1 cellular context compared by ENCODE assay signal in the genomic region with DNA sequence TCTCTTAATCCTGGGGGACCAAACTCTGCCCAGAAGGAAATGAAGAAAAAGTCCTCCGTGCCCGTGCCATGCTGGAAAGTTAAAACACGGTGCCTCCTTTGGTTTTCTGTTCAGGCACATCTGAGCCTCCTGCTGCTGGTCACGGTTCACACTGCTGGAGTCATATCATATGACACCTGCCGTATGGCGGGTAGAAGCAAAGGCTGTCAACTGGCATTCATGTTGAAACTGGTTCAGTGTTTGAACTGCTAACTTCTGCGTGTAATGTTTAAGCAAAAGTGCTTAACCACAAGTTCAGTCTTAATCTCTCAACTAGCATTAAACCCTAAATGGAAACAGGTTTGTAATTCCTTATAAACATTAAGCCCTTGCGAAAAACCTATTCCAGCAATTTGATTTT.
TF ChIP-seq lines count a peak whose summit lies in the region.

No MANE protein-coding gene starts in this region.

TF ChIP-seq in HepG2, 621 proteins besides CTCF, POLR2A, EP300 and RAD21 (continued from another document and continues in another):
- TF ChIP-seq, protein P1, sequence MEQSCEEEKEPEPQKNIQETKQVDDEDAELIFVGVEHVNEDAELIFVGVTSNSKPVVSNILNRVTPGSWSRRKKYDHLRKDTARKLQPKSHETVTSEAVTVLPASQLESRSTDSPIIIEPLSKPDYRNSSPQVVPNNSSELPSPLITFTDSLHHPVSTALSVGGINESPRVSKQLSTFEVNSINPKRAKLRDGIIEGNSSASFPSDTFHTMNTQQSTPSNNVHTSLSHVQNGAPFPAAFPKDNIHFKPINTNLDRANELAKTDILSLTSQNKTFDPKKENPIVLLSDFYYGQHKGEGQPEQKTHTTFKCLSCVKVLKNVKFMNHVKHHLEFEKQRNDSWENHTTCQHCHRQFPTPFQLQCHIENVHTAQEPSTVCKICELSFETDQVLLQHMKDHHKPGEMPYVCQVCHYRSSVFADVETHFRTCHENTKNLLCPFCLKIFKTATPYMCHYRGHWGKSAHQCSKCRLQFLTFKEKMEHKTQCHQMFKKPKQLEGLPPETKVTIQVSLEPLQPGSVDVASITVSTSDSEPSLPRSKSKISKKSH (CRISPR knock-in tag; IDR thresholded peaks at IDR 0.05; ENCODE audit: borderline replicate concordance): no peak
- TF ChIP-seq SAP130 (CRISPR knock-in tag; IDR thresholded peaks at IDR 0.05; ENCODE audit: low read depth): peak; percentile 72
- no peak for TF ChIP-seq NFYB (CRISPR knock-in tag; IDR thresholded peaks at IDR 0.05)
- TF ChIP-seq AGO2 (optimal IDR thresholded peaks at IDR 0.05; ENCODE audit: low read depth, low read length): no peak
- peak; percentile 63 for TF ChIP-seq POGZ (CRISPR knock-in tag; IDR thresholded peaks at IDR 0.05)
- TF ChIP-seq SMAD3 (CRISPR knock-in tag; IDR thresholded peaks at IDR 0.05): 0 out of 2 replicates have a peak, but pooled peaks have one; percentile 36
- TF ChIP-seq, protein P2, sequence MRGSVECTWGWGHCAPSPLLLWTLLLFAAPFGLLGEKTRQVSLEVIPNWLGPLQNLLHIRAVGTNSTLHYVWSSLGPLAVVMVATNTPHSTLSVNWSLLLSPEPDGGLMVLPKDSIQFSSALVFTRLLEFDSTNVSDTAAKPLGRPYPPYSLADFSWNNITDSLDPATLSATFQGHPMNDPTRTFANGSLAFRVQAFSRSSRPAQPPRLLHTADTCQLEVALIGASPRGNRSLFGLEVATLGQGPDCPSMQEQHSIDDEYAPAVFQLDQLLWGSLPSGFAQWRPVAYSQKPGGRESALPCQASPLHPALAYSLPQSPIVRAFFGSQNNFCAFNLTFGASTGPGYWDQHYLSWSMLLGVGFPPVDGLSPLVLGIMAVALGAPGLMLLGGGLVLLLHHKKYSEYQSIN (CRISPR knock-in tag; IDR thresholded peaks at IDR 0.05; ENCODE audit: borderline replicate concordance): no peak
- TF ChIP-seq TRIM24 (CRISPR knock-in tag; IDR thresholded peaks at IDR 0.05): no peak
- TF ChIP-seq, protein P3, sequence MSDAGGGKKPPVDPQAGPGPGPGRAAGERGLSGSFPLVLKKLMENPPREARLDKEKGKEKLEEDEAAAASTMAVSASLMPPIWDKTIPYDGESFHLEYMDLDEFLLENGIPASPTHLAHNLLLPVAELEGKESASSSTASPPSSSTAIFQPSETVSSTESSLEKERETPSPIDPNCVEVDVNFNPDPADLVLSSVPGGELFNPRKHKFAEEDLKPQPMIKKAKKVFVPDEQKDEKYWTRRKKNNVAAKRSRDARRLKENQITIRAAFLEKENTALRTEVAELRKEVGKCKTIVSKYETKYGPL (CRISPR knock-in tag; IDR thresholded peaks at IDR 0.05): no peak
- no peak for TF ChIP-seq TCF7L2 (IDR thresholded peaks at IDR 0.05; ENCODE audit: low read depth, low read length)
- 0 out of 2 replicates have a peak, but pooled peaks have one; percentile 35 for TF ChIP-seq BORCS8-MEF2B (CRISPR knock-in tag; IDR thresholded peaks at IDR 0.05)
- peak; percentile 68; the same call in 1 of the 2 replicates for TF ChIP-seq TBX2 (CRISPR knock-in tag; IDR thresholded peaks at IDR 0.05; ENCODE audit: borderline replicate concordance)
- TF ChIP-seq ZNF567 (CRISPR knock-in tag; IDR thresholded peaks at IDR 0.05; ENCODE audit: borderline replicate concordance): no peak
- no peak for TF ChIP-seq ZNF550 (CRISPR knock-in tag; IDR thresholded peaks at IDR 0.05; ENCODE audit: borderline replicate concordance)
- TF ChIP-seq, protein P4, sequence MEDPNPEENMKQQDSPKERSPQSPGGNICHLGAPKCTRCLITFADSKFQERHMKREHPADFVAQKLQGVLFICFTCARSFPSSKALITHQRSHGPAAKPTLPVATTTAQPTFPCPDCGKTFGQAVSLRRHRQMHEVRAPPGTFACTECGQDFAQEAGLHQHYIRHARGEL (CRISPR knock-in tag; IDR thresholded peaks at IDR 0.05): no peak
- TF ChIP-seq U2AF1 (optimal IDR thresholded peaks at IDR 0.05; ENCODE audit: low read depth, low read length): no peak
- no peak for TF ChIP-seq THYN1 (CRISPR knock-in tag; IDR thresholded peaks at IDR 0.05; ENCODE audit: borderline replicate concordance, low read depth)
- TF ChIP-seq ZNF292 (CRISPR knock-in tag; IDR thresholded peaks at IDR 0.05; ENCODE audit: borderline replicate concordance, low read depth): peak; percentile 83; the same call in 1 of the 2 replicates
- TF ChIP-seq TFE3 (CRISPR knock-in tag; IDR thresholded peaks at IDR 0.05): peak; percentile 89
- no peak for TF ChIP-seq HNRNPH1 (optimal IDR thresholded peaks at IDR 0.05; ENCODE audit: low read depth, low read length)
- TF ChIP-seq, protein P5, sequence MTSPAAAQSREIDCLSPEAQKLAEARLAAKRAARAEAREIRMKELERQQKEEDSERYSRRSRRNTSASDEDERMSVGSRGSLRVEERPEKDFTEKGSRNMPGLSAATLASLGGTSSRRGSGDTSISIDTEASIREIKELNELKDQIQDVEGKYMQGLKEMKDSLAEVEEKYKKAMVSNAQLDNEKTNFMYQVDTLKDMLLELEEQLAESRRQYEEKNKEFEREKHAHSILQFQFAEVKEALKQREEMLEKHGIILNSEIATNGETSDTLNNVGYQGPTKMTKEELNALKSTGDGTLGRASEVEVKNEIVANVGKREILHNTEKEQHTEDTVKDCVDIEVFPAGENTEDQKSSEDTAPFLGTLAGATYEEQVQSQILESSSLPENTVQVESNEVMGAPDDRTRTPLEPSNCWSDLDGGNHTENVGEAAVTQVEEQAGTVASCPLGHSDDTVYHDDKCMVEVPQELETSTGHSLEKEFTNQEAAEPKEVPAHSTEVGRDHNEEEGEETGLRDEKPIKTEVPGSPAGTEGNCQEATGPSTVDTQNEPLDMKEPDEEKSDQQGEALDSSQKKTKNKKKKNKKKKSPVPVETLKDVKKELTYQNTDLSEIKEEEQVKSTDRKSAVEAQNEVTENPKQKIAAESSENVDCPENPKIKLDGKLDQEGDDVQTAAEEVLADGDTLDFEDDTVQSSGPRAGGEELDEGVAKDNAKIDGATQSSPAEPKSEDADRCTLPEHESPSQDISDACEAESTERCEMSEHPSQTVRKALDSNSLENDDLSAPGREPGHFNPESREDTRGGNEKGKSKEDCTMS (CRISPR knock-in tag; conservative IDR thresholded peaks at IDR 0.05): no peak
- TF ChIP-seq ZNF577 (CRISPR knock-in tag; IDR thresholded peaks at IDR 0.05; ENCODE audit: borderline replicate concordance, low read depth): no peak
- TF ChIP-seq NFATC3 (CRISPR knock-in tag; IDR thresholded peaks at IDR 0.05): no peak
- TF ChIP-seq ZNF703 (CRISPR knock-in tag; IDR thresholded peaks at IDR 0.05; ENCODE audit: borderline replicate concordance): no peak
- no peak for TF ChIP-seq ZNF30 (CRISPR knock-in tag; IDR thresholded peaks at IDR 0.05)
- TF ChIP-seq DMAP1 (CRISPR knock-in tag; IDR thresholded peaks at IDR 0.05): no peak
- TF ChIP-seq, protein P6, sequence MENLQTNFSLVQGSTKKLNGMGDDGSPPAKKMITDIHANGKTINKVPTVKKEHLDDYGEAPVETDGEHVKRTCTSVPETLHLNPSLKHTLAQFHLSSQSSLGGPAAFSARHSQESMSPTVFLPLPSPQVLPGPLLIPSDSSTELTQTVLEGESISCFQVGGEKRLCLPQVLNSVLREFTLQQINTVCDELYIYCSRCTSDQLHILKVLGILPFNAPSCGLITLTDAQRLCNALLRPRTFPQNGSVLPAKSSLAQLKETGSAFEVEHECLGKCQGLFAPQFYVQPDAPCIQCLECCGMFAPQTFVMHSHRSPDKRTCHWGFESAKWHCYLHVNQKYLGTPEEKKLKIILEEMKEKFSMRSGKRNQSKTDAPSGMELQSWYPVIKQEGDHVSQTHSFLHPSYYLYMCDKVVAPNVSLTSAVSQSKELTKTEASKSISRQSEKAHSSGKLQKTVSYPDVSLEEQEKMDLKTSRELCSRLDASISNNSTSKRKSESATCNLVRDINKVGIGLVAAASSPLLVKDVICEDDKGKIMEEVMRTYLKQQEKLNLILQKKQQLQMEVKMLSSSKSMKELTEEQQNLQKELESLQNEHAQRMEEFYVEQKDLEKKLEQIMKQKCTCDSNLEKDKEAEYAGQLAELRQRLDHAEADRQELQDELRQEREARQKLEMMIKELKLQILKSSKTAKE (CRISPR knock-in tag; IDR thresholded peaks at IDR 0.05; ENCODE audit: borderline replicate concordance): no peak
- 0 out of 2 replicates have a peak, but pooled peaks have one; percentile 52 for TF ChIP-seq MYPOP (CRISPR knock-in tag; IDR thresholded peaks at IDR 0.05)
- TF ChIP-seq PITX1 (CRISPR knock-in tag; IDR thresholded peaks at IDR 0.05): peak; percentile 44; the same call in 1 of the 2 replicates
- peak; percentile 81 for TF ChIP-seq ZBTB38 (CRISPR knock-in tag; IDR thresholded peaks at IDR 0.05)
- TF ChIP-seq, protein P7, sequence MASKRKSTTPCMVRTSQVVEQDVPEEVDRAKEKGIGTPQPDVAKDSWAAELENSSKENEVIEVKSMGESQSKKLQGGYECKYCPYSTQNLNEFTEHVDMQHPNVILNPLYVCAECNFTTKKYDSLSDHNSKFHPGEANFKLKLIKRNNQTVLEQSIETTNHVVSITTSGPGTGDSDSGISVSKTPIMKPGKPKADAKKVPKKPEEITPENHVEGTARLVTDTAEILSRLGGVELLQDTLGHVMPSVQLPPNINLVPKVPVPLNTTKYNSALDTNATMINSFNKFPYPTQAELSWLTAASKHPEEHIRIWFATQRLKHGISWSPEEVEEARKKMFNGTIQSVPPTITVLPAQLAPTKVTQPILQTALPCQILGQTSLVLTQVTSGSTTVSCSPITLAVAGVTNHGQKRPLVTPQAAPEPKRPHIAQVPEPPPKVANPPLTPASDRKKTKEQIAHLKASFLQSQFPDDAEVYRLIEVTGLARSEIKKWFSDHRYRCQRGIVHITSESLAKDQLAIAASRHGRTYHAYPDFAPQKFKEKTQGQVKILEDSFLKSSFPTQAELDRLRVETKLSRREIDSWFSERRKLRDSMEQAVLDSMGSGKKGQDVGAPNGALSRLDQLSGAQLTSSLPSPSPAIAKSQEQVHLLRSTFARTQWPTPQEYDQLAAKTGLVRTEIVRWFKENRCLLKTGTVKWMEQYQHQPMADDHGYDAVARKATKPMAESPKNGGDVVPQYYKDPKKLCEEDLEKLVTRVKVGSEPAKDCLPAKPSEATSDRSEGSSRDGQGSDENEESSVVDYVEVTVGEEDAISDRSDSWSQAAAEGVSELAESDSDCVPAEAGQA (IDR thresholded peaks at IDR 0.05; ENCODE audit: low read depth): peak; percentile 60; the same call in 1 of the 2 replicates
- TF ChIP-seq, protein P7 (CRISPR knock-in tag; IDR thresholded peaks at IDR 0.05; ENCODE audit: borderline replicate concordance): no peak
- no peak; the same call in 1 of the 2 replicates for TF ChIP-seq ELF3 (CRISPR knock-in tag; IDR thresholded peaks at IDR 0.05)
- TF ChIP-seq ZBTB20 (CRISPR knock-in tag; IDR thresholded peaks at IDR 0.05; ENCODE audit: borderline replicate concordance, low read depth): peak; percentile 56; the same call in 1 of the 2 replicates
- TF ChIP-seq NFE2 (CRISPR knock-in tag; IDR thresholded peaks at IDR 0.05): no peak
- TF ChIP-seq FOXK2 (IDR thresholded peaks at IDR 0.05): no peak
- no peak for TF ChIP-seq ZNF230 (CRISPR knock-in tag; IDR thresholded peaks at IDR 0.05)
- TF ChIP-seq, protein P8, sequence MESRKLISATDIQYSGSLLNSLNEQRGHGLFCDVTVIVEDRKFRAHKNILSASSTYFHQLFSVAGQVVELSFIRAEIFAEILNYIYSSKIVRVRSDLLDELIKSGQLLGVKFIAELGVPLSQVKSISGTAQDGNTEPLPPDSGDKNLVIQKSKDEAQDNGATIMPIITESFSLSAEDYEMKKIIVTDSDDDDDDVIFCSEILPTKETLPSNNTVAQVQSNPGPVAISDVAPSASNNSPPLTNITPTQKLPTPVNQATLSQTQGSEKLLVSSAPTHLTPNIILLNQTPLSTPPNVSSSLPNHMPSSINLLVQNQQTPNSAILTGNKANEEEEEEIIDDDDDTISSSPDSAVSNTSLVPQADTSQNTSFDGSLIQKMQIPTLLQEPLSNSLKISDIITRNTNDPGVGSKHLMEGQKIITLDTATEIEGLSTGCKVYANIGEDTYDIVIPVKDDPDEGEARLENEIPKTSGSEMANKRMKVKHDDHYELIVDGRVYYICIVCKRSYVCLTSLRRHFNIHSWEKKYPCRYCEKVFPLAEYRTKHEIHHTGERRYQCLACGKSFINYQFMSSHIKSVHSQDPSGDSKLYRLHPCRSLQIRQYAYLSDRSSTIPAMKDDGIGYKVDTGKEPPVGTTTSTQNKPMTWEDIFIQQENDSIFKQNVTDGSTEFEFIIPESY (CRISPR knock-in tag; IDR thresholded peaks at IDR 0.05): peak; percentile 97
